27 cellular contexts compared by ENCODE assay signal in genomic region chr19:18807861-18808331, GRCh38. TPM values are rescaled to one million over a fixed set of nuclear protein-coding genes. Genes with fewer than 3 reads are reported as not detected.
DNase-seq lines count a peak whose midpoint lies in the region; ATAC-seq, FAIRE-seq and TF ChIP-seq lines count a peak whose summit lies in the region.
"Had no signal": no experiment of that assay in that cellular context is flagged by ENCODE, and none has a peak within 500 bp of the region (broad histone marks: within the 10 kb centered on the region; RNA-seq: fewer than 3 reads in every experiment).

No MANE protein-coding gene starts in this region.

- peaks cover 0 to 4% of the 10 kb centered on the region in 2 experiments; a peak in 2 of 5 replicates for H3K4me1 ChIP-seq in K562 (replicated peaks in 1 of 2; ENCODE audit: control insufficient read depth in 2 of 2, insufficient read depth in 2 of 2, low read length in 2 of 2)
- peaks cover 66% of the 10 kb centered on the region for H3K4me1 ChIP-seq in HepG2 (ENCODE audit: insufficient read depth, low read length)
- H3K4me1 ChIP-seq in uterus, result no peaks in the 10 kb centered on the region
- H3K4me1 ChIP-seq in esophagus squamous epithelium, result peaks cover 0 to 18% (median 3%) of the 10 kb centered on the region in 3 donors
- H3K4me1 ChIP-seq: prostate gland had no signal

- DNase-seq in GM13976 (ENCODE audit: low spot score) (peak; percentile 13), K562 (ENCODE audit: extremely low read depth in 1 of 4, low spot score in 3 of 4) (no peak), HepG2 (ENCODE audit: low spot score) (no peak), uterus (peak; percentile 64 to 69), esophagus squamous epithelium (lab: John Stamatoyannopoulos, UW) (no peak)
- no peak for DNase-seq in activated naive CD4-positive, alpha-beta T cell treated with anti-CD3 and anti-CD28 coated beads, Interleukin-2, amount 50 U/mL, for 16 hours
- DNase-seq: activated CD4-positive, alpha-beta T cell treated with anti-CD3 and anti-CD28 coated beads, Interleukin-2, amount 10 ng/mL, durations not matched to agents 7 days and 5 days; activated naive CD8-positive, alpha-beta T cell treated with anti-CD3 and anti-CD28 coated beads, Interleukin-2, amount 10 ng/mL, durations not matched to agents 7 days and 5 days; effector memory CD8-positive, alpha-beta T cell; H9; MG63; NCI-H146; NCI-H2171; NCI-H526; small intestine; stimulated activated CD4-positive, alpha-beta T cell treated with anti-CD3 and anti-CD28 coated beads, Interleukin-2, amount 100 ng/mL, for 48 hours; stimulated activated naive CD4-positive, alpha-beta T cell; T-helper 17 cell; WERI-Rb-1 had no signal

- H3K4me3 ChIP-seq in K562, result no peak overlapping the region
- H3K4me3 ChIP-seq in HepG2 (replicated peaks in 1 of 3; ENCODE audit: insufficient read depth in 1 of 3, low read depth in 2 of 3, low read length in 3 of 3), result no peak overlapping the region; a peak in 1 of 6 replicates
- no peak overlapping the region for H3K4me3 ChIP-seq in uterus
- H3K4me3 ChIP-seq in esophagus squamous epithelium, result no peak overlapping the region
- H3K4me3 ChIP-seq: MG63, prostate gland had no signal

- H3K36me3 ChIP-seq in K562 (ENCODE audit: control insufficient read depth, insufficient read depth, low read length), result no peaks in the 10 kb centered on the region
- H3K36me3 ChIP-seq in HepG2 (replicated peaks in 1 of 2; ENCODE audit: control insufficient read depth in 1 of 2, insufficient read depth in 2 of 2, low read length in 2 of 2), result no peaks in the 10 kb centered on the region
- no peaks in the 10 kb centered on the region for H3K36me3 ChIP-seq in uterus
- no peaks in the 10 kb centered on the region for H3K36me3 ChIP-seq in esophagus squamous epithelium
- H3K36me3 ChIP-seq: MG63, prostate gland, WERI-Rb-1 had no signal

- CTCF ChIA-PET in K562 (lab: Yijun Ruan, JAX; ENCODE audit: low intra/inter-chr PET ratio) (no interaction called here), HepG2 (lab: Yijun Ruan, JAX; ENCODE audit: low intra/inter-chr PET ratio, low total read pairs) (no interaction called here)

- no peak overlapping the region for H2AFZ ChIP-seq in K562 (ENCODE audit: low read depth, low read length)
- no peak overlapping the region for H2AFZ ChIP-seq in HepG2 (ENCODE audit: low read length)

- H3K4me2 ChIP-seq in K562 (ENCODE audit: insufficient read depth, low read length) (no peak overlapping the region), HepG2 (ENCODE audit: low read depth, low read length) (0 out of 2 replicates have a peak overlapping the region, but pooled peaks have one; percentile 7)

- no peak for TF ChIP-seq RAD21 in K562 (CRISPR knock-in tag; conservative IDR thresholded peaks at IDR 0.05 in 1 of 2, IDR thresholded peaks at IDR 0.05 in 1 of 2)
- no peak for TF ChIP-seq RAD21 in HepG2 (CRISPR knock-in tag; IDR thresholded peaks at IDR 0.05)

- H3K79me2 ChIP-seq in K562 (ENCODE audit: control insufficient read depth, insufficient read depth, low read length) (no peaks in the 10 kb centered on the region), HepG2 (ENCODE audit: insufficient read depth, low read length) (no peaks in the 10 kb centered on the region)

- H3K27ac ChIP-seq in K562 (ENCODE audit: extremely low read depth, low read depth, low read length), result no peak overlapping the region
- no peak overlapping the region for H3K27ac ChIP-seq in HepG2 (ENCODE audit: extremely low read length, insufficient read depth, low read length)
- H3K27ac ChIP-seq in uterus, result peak overlapping the region; percentile 73 to 80
- no peak overlapping the region for H3K27ac ChIP-seq in esophagus squamous epithelium
- H3K27ac ChIP-seq: prostate gland, WERI-Rb-1 had no signal

- TF ChIP-seq EP300 in K562 (IDR thresholded peaks at IDR 0.05; ENCODE audit: low read length) (no peak), HepG2 (IDR thresholded peaks at IDR 0.05; ENCODE audit: low read depth in 2 of 2, low read length in 2 of 2) (no peak), HepG2 (CRISPR knock-in tag; IDR thresholded peaks at IDR 0.05; ENCODE audit: borderline replicate concordance) (no peak)

- peak overlapping the region in 1 of 2 experiments; percentile 13; a peak in 1 of 4 replicates for H3K9ac ChIP-seq in K562 (ENCODE audit: insufficient read depth in 1 of 2, low read depth in 2 of 2, low read length in 2 of 2)
- no peak overlapping the region for H3K9ac ChIP-seq in HepG2 (ENCODE audit: insufficient read depth, low read depth, low read length)

- H3K27me3 ChIP-seq in K562 (ENCODE audit: control insufficient read depth in 2 of 2, insufficient read depth in 2 of 2, low read length in 2 of 2), result peaks cover 27 to 48% of the 10 kb centered on the region in 2 experiments
- H3K27me3 ChIP-seq in HepG2 (ENCODE audit: control insufficient read depth in 1 of 2, insufficient read depth in 2 of 2, low read length in 2 of 2), result peaks cover 6 to 17% of the 10 kb centered on the region in 2 experiments; a peak in 3 of 5 replicates
- no peaks in the 10 kb centered on the region for H3K27me3 ChIP-seq in uterus
- peaks cover 0 to 40% (median 0%) of the 10 kb centered on the region in 4 donors for H3K27me3 ChIP-seq in esophagus squamous epithelium
- H3K27me3 ChIP-seq: MG63 had no signal

- 0 out of 2 replicates have a peak, but pooled peaks cover 11% of the 10 kb centered on the region for H4K20me1 ChIP-seq in K562 (replicated peaks; ENCODE audit: control insufficient read depth, insufficient read depth, low read length)
- H4K20me1 ChIP-seq in HepG2 (ENCODE audit: insufficient read depth, low read length), result no peaks in the 10 kb centered on the region

- FAIRE-seq in K562 (lab: Jason Lieb, UNC), result no peak
- FAIRE-seq in HepG2 (lab: Jason Lieb, UNC), result no peak
- FAIRE-seq: colon, GM12892, small intestine had no signal

- ATAC-seq in K562 (peak; percentile 50), HepG2 (no peak; the same call in 2 of the 3 replicates), GM21717 (IDR thresholded peaks at IDR 0.05; ENCODE audit: unreplicated experiment) (no peak)
- ATAC-seq: effector memory CD8-positive, alpha-beta T cell; esophagus mucosa; T-helper 17 cell had no signal

- TF ChIP-seq POLR2A in K562 (conservative IDR thresholded peaks at IDR 0.05) (no peak), HepG2 (IDR thresholded peaks at IDR 0.05; ENCODE audit: insufficient read depth in 1 of 2, low read depth in 2 of 2, low read length in 2 of 2) (no peak), uterus (IDR thresholded peaks at IDR 0.05) (no peak), esophagus squamous epithelium (IDR thresholded peaks at IDR 0.05) (no peak)

- POLR2A ChIA-PET in K562 (lab: Yijun Ruan, JAX) (no interaction called here), HepG2 (lab: Yijun Ruan, JAX) (interaction anchor here (1.5 kb wide), 1 partner anchor 32 kb away, joined by 3 read pairs; no protein-coding TSS in a partner anchor)

- H3K9me1 ChIP-seq in K562 (ENCODE audit: control insufficient read depth, insufficient read depth, low read length), result peaks cover 4% of the 10 kb centered on the region

- TF ChIP-seq CTCF in GM13976 (IDR thresholded peaks at IDR 0.05; ENCODE audit: borderline replicate concordance, control extremely low read depth, extremely low read depth, insufficient read depth, missing control alignments) (no peak), K562 (IDR thresholded peaks at IDR 0.05 in 2 of 3, conservative IDR thresholded peaks at IDR 0.05 in 1 of 3; ENCODE audit: insufficient read depth in 2 of 3, low read depth in 1 of 3, low read length in 3 of 3) (no peak), HepG2 (CRISPR knock-in tag; IDR thresholded peaks at IDR 0.05) (no peak), uterus (IDR thresholded peaks at IDR 0.05) (no peak), esophagus squamous epithelium (IDR thresholded peaks at IDR 0.05) (no peak)

- H3K9me3 ChIP-seq in K562 (replicated peaks; ENCODE audit: control insufficient read depth, insufficient read depth, low read depth, low read length) (no peaks in the 10 kb centered on the region), HepG2 (ENCODE audit: low read length) (no peaks in the 10 kb centered on the region), uterus (no peaks in the 10 kb centered on the region), esophagus squamous epithelium (no peaks in the 10 kb centered on the region)
- H3K9me3 ChIP-seq: MG63, prostate gland had no signal

- no TSS peak for BruUV-seq in K562 (replicated peaks; lab: Mats Ljungman, UMichigan)
- no TSS peak for BruUV-seq in HepG2 (replicated peaks; lab: Mats Ljungman, UMichigan)

- in situ Hi-C loops in GM13976 (cut with MboI; ENCODE audit: low sequenced_read_pairs, unreplicated experiment), result no loop called here
- in situ Hi-C loops in K562 (cut with MboI), result no loop called here
- in situ Hi-C loops in HepG2 (cut with HindIII; ENCODE audit: extremely low pct_ligation_motif_present, low pct_unique_long_range_greater_than_20kb), result no loop called here

- 8% methylated on average over 19 of the region's 19 CpGs for WGBS in K562 (ENCODE audit: insufficient coverage, low coverage, missing lambda C conversion rate)
- 50% methylated on average over 10 of the region's 19 CpGs for WGBS in HepG2 (ENCODE audit: low lambda C conversion rate)
- WGBS in esophagus squamous epithelium, 2 donors, result 86 to 88% methylated on average over 11 to 14 of the region's 19 CpGs

- intact Hi-C loops in K562 (cut with micrococcal nuclease), result no loop called here
- intact Hi-C loops in HepG2 (cut with micrococcal nuclease; ENCODE audit: unreplicated experiment), result no loop called here
- intact Hi-C loops in uterus (cut with DNase I; ENCODE audit: low total_unique reads), result no loop called here
- intact Hi-C loops in esophagus squamous epithelium (cut with DNase I), result no loop called here

RNA-seq across cellular contexts. Expression of gene COMP, which starts 16.8 kb away (rescaled TPM):
- not detected in 2 replicates for total RNA-seq in K562 (2011; cell fraction: chromatin; rRNA removed; ENCODE audit: low replicate concordance)
- total RNA-seq in K562 (2011; cell fraction: nucleolus; rRNA removed), result not detected in 2 replicates
- total RNA-seq in K562 (2011; cell fraction: nucleoplasm; rRNA removed), result not detected in 2 replicates
- total RNA-seq in K562 (2014; rRNA removed) (not detected in 2 replicates), K562 (2014; rRNA removed; fragmentation: Illumina TruSeq; extraction: Trizol) (not detected in 2 replicates), K562 (2015; rRNA removed; fragmentation: Illumina TruSeq; extraction: Trizol) (not detected in 2 replicates), K562 (2021) (0.07 TPM in 1 of 2 replicates, not detected in the other), HepG2 (2016; rRNA removed; fragmentation: Illumina TruSeq; extraction: Trizol) (0.04 TPM in 1 of 2 replicates, not detected in the other), uterus (under 1 TPM in 1 of 4 donors, not detected in 3; 0.76 TPM), esophagus squamous epithelium (1 to 10 TPM in 3 of 4 donors, not detected in 1; 1.3 to 8.0 (median 5.3) TPM)
- polyA plus RNA-seq in K562 (2011; rRNA removed) (not detected in 2 replicates), K562 (2014; fragmentation: Illumina TruSeq; extraction: Trizol) (not detected in 2 replicates), K562 (2014; fragmentation: Nextera tagmentation; extraction: Ambion mirVana) (not detected), K562 (2014; rRNA removed) (not detected in 2 replicates), HepG2 (2011; rRNA removed) (0.13 and 0.16 TPM in 2 replicates)
- polyA plus RNA-seq in K562 (2011; cell fraction: cytosol; rRNA removed), result not detected in 2 replicates
- polyA plus RNA-seq in K562 (2011; cell fraction: nucleus; rRNA removed), result not detected in 2 replicates
- polyA plus RNA-seq in K562 (2012), result not detected in 2 replicates
- polyA minus RNA-seq in K562 (2011; rRNA and poly(A)+ RNA removed), result not detected in 2 replicates
- not detected in 2 replicates for polyA minus RNA-seq in K562 (2011; cell fraction: cytosol; rRNA and poly(A)+ RNA removed)
- not detected in 2 replicates for polyA minus RNA-seq in K562 (2011; cell fraction: nucleus; rRNA and poly(A)+ RNA removed)
- total RNA-seq in HepG2 (2016; cell fraction: cytosol; rRNA removed; fragmentation: Illumina TruSeq; extraction: Trizol; ENCODE audit: low read depth), result not detected in 2 replicates
- total RNA-seq in HepG2 (2016; cell fraction: insoluble cytoplasmic fraction; rRNA removed; fragmentation: Illumina TruSeq; extraction: Trizol), result 0.04 TPM in 1 of 2 replicates, not detected in the other
- total RNA-seq in HepG2 (2016; cell fraction: membrane; rRNA removed; fragmentation: Illumina TruSeq; extraction: Trizol), result not detected in 2 replicates
- total RNA-seq in HepG2 (2016; cell fraction: nucleus; rRNA removed; fragmentation: Illumina TruSeq; extraction: Trizol), result not detected in 2 replicates
- 0.16 and 0.19 TPM in 2 replicates for polyA plus RNA-seq in HepG2 (2011; cell fraction: cytosol; rRNA removed)
- 0.23 and 0.37 TPM in 2 replicates for polyA plus RNA-seq in HepG2 (2011; cell fraction: nucleus; rRNA removed)
- polyA plus RNA-seq in HepG2 (2012), result 0.36 and 0.49 TPM in 2 replicates
- polyA plus RNA-seq in HepG2 (2016; cell fraction: cytosol; fragmentation: Illumina TruSeq; extraction: Trizol; ENCODE audit: low read depth), result not detected in 2 replicates
- polyA plus RNA-seq in HepG2 (2016; cell fraction: insoluble cytoplasmic fraction; fragmentation: Illumina TruSeq; extraction: Trizol; ENCODE audit: low read depth), result not detected in 2 replicates
- 0.08 TPM in 1 of 2 replicates, not detected in the other for polyA plus RNA-seq in HepG2 (2016; cell fraction: membrane; fragmentation: Illumina TruSeq; extraction: Trizol; ENCODE audit: low read depth)
- 0.31 and 0.66 TPM in 2 replicates for polyA plus RNA-seq in HepG2 (2016; cell fraction: nucleus; fragmentation: Illumina TruSeq; extraction: Trizol; ENCODE audit: insufficient read depth, low read depth)
- polyA minus RNA-seq in HepG2 (2011; rRNA and poly(A)+ RNA removed; ENCODE audit: low replicate concordance), result not detected in 2 replicates
- not detected in 2 replicates for polyA minus RNA-seq in HepG2 (2011; cell fraction: cytosol; rRNA and poly(A)+ RNA removed)
- polyA minus RNA-seq in HepG2 (2011; cell fraction: nucleus; rRNA and poly(A)+ RNA removed), result not detected in 2 replicates
- total RNA-seq: activated CD4-positive, alpha-beta T cell treated with anti-CD3 and anti-CD28 coated beads, Interleukin-2, amount 10 ng/mL, durations not matched to agents 7 days and 5 days; activated naive CD8-positive, alpha-beta T cell treated with anti-CD3 and anti-CD28 coated beads, Interleukin-2, amount 10 ng/mL, durations not matched to agents 7 days and 5 days; activated T-helper 2 cell treated with anti-CD3 and anti-CD28 coated beads, Interferon-gamma antibody, Interleukin-2, Interleukin-4, amounts not matched to agents 10 μg/mL and 5 μg/mL and 100 μg/mL, durations not matched to agents 14 hours and 24 hours and 36 hours; glomerular endothelial cell; T-helper 17 cell had no signal
- polyA plus RNA-seq: neural cell had no signal

RNA-seq across cellular contexts. Expression of gene UPF1, which starts 23.9 kb away (rescaled TPM):
- total RNA-seq in K562 (2011; cell fraction: chromatin; rRNA removed; ENCODE audit: low replicate concordance), result 164 and 380 TPM in 2 replicates
- total RNA-seq in K562 (2011; cell fraction: nucleolus; rRNA removed), result 194 and 199 TPM in 2 replicates
- 117 and 137 TPM in 2 replicates for total RNA-seq in K562 (2011; cell fraction: nucleoplasm; rRNA removed)
- total RNA-seq in K562 (2014; rRNA removed) (59.6 and 66.0 TPM in 2 replicates), K562 (2014; rRNA removed; fragmentation: Illumina TruSeq; extraction: Trizol) (24.6 and 27.9 TPM in 2 replicates), K562 (2015; rRNA removed; fragmentation: Illumina TruSeq; extraction: Trizol) (27.8 and 31.1 TPM in 2 replicates), K562 (2021) (98.8 and 103 TPM in 2 replicates), HepG2 (2016; rRNA removed; fragmentation: Illumina TruSeq; extraction: Trizol) (37.3 and 41.8 TPM in 2 replicates), uterus (100 to 1,000 TPM in 1 of 4 donors, 10 to 100 TPM in 3; 17.9 to 105 (median 43.7) TPM), esophagus squamous epithelium (10 to 100 TPM; 31.6 to 69.7 (median 55.6) TPM)
- polyA plus RNA-seq in K562 (2011; rRNA removed) (21.5 and 44.9 TPM in 2 replicates), K562 (2014; fragmentation: Illumina TruSeq; extraction: Trizol) (47.1 and 49.1 TPM in 2 replicates), K562 (2014; fragmentation: Nextera tagmentation; extraction: Ambion mirVana) (under 1 TPM; 0.34 to 0.71 TPM), K562 (2014; rRNA removed) (36.5 and 40.7 TPM in 2 replicates), HepG2 (2011; rRNA removed) (16.9 and 23.1 TPM in 2 replicates)
- polyA plus RNA-seq in K562 (2011; cell fraction: cytosol; rRNA removed), result 21.0 and 30.1 TPM in 2 replicates
- polyA plus RNA-seq in K562 (2011; cell fraction: nucleus; rRNA removed), result 96.8 and 126 TPM in 2 replicates
- polyA plus RNA-seq in K562 (2012), result 49.2 and 51.8 TPM in 2 replicates
- polyA minus RNA-seq in K562 (2011; rRNA and poly(A)+ RNA removed), result 68.3 and 101 TPM in 2 replicates
- 99.1 and 134 TPM in 2 replicates for polyA minus RNA-seq in K562 (2011; cell fraction: cytosol; rRNA and poly(A)+ RNA removed)
- polyA minus RNA-seq in K562 (2011; cell fraction: nucleus; rRNA and poly(A)+ RNA removed), result 61.1 and 76.9 TPM in 2 replicates
- total RNA-seq in HepG2 (2016; cell fraction: cytosol; rRNA removed; fragmentation: Illumina TruSeq; extraction: Trizol; ENCODE audit: low read depth), result 12.2 and 13.8 TPM in 2 replicates
- total RNA-seq in HepG2 (2016; cell fraction: insoluble cytoplasmic fraction; rRNA removed; fragmentation: Illumina TruSeq; extraction: Trizol), result 29.5 and 44.5 TPM in 2 replicates
- 18.3 and 21.1 TPM in 2 replicates for total RNA-seq in HepG2 (2016; cell fraction: membrane; rRNA removed; fragmentation: Illumina TruSeq; extraction: Trizol)
- total RNA-seq in HepG2 (2016; cell fraction: nucleus; rRNA removed; fragmentation: Illumina TruSeq; extraction: Trizol), result 36.9 and 43.6 TPM in 2 replicates
- 11.8 and 14.9 TPM in 2 replicates for polyA plus RNA-seq in HepG2 (2011; cell fraction: cytosol; rRNA removed)
- 81.5 and 87.6 TPM in 2 replicates for polyA plus RNA-seq in HepG2 (2011; cell fraction: nucleus; rRNA removed)
- 32.0 and 33.3 TPM in 2 replicates for polyA plus RNA-seq in HepG2 (2012)
- polyA plus RNA-seq in HepG2 (2016; cell fraction: cytosol; fragmentation: Illumina TruSeq; extraction: Trizol; ENCODE audit: low read depth), result 5.5 and 6.1 TPM in 2 replicates
- 29.2 and 42.1 TPM in 2 replicates for polyA plus RNA-seq in HepG2 (2016; cell fraction: insoluble cytoplasmic fraction; fragmentation: Illumina TruSeq; extraction: Trizol; ENCODE audit: low read depth)
- polyA plus RNA-seq in HepG2 (2016; cell fraction: membrane; fragmentation: Illumina TruSeq; extraction: Trizol; ENCODE audit: low read depth), result 9.6 and 10.6 TPM in 2 replicates
- 67.1 and 73.6 TPM in 2 replicates for polyA plus RNA-seq in HepG2 (2016; cell fraction: nucleus; fragmentation: Illumina TruSeq; extraction: Trizol; ENCODE audit: insufficient read depth, low read depth)
- polyA minus RNA-seq in HepG2 (2011; rRNA and poly(A)+ RNA removed; ENCODE audit: low replicate concordance), result 65.4 and 85.0 TPM in 2 replicates
- polyA minus RNA-seq in HepG2 (2011; cell fraction: cytosol; rRNA and poly(A)+ RNA removed), result 39.4 and 46.0 TPM in 2 replicates
- 47.6 and 69.0 TPM in 2 replicates for polyA minus RNA-seq in HepG2 (2011; cell fraction: nucleus; rRNA and poly(A)+ RNA removed)

Comparison
In these comparisons a context has a peak if more than half of its experiments do, and no peak if none do; other contexts are left out.
1. DNase-seq: peak in GM13976 (single experiment) and uterus (2 of 2); none in K562 (0 of 4), HepG2 (single experiment), activated naive CD4-positive, alpha-beta T cell treated with anti-CD3 and anti-CD28 coated beads, Interleukin-2, amount 50 U/mL, for 16 hours (single experiment) and esophagus squamous epithelium (single experiment).
2. H3K27ac ChIP-seq: peak in uterus (2 of 2); none in K562 (single experiment), HepG2 (single experiment) and esophagus squamous epithelium (0 of 4).